2 cellular contexts compared by ENCODE assay signal in the genomic region with DNA sequence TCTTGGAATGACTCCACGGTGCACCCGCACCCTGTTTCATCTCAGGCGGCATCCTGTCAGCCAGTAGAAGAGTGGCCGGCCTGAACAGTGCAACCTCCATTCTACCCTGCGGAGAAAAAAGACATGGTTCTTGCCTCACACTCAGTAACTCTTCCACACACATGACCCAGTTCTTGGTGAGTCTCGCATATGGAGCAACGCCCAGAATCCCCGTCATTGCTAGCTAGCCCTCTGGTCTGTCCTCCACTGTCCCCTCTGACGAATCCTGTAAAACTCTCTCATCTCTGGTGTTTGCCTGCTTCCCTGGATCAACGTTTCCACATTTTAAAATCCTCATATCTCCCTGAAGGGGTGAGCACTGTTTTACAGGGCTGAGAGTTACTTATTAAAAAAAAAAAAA.
TF ChIP-seq lines count a peak whose summit lies in the region.

No MANE protein-coding gene starts in this region.

TF ChIP-seq in HepG2, 621 proteins besides CTCF, POLR2A, EP300 and RAD21:
- no peak for TF ChIP-seq ZNF510 (CRISPR knock-in tag; IDR thresholded peaks at IDR 0.05; ENCODE audit: low read depth)
- no peak for TF ChIP-seq ZNF891 (CRISPR knock-in tag; IDR thresholded peaks at IDR 0.05)
- TF ChIP-seq ZNF512 (CRISPR knock-in tag; IDR thresholded peaks at IDR 0.05): no peak
- TF ChIP-seq, protein P1, sequence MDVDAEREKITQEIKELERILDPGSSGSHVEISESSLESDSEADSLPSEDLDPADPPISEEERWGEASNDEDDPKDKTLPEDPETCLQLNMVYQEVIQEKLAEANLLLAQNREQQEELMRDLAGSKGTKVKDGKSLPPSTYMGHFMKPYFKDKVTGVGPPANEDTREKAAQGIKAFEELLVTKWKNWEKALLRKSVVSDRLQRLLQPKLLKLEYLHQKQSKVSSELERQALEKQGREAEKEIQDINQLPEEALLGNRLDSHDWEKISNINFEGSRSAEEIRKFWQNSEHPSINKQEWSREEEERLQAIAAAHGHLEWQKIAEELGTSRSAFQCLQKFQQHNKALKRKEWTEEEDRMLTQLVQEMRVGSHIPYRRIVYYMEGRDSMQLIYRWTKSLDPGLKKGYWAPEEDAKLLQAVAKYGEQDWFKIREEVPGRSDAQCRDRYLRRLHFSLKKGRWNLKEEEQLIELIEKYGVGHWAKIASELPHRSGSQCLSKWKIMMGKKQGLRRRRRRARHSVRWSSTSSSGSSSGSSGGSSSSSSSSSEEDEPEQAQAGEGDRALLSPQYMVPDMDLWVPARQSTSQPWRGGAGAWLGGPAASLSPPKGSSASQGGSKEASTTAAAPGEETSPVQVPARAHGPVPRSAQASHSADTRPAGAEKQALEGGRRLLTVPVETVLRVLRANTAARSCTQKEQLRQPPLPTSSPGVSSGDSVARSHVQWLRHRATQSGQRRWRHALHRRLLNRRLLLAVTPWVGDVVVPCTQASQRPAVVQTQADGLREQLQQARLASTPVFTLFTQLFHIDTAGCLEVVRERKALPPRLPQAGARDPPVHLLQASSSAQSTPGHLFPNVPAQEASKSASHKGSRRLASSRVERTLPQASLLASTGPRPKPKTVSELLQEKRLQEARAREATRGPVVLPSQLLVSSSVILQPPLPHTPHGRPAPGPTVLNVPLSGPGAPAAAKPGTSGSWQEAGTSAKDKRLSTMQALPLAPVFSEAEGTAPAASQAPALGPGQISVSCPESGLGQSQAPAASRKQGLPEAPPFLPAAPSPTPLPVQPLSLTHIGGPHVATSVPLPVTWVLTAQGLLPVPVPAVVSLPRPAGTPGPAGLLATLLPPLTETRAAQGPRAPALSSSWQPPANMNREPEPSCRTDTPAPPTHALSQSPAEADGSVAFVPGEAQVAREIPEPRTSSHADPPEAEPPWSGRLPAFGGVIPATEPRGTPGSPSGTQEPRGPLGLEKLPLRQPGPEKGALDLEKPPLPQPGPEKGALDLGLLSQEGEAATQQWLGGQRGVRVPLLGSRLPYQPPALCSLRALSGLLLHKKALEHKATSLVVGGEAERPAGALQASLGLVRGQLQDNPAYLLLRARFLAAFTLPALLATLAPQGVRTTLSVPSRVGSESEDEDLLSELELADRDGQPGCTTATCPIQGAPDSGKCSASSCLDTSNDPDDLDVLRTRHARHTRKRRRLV (CRISPR knock-in tag; IDR thresholded peaks at IDR 0.05): no peak
- TF ChIP-seq, protein P2, sequence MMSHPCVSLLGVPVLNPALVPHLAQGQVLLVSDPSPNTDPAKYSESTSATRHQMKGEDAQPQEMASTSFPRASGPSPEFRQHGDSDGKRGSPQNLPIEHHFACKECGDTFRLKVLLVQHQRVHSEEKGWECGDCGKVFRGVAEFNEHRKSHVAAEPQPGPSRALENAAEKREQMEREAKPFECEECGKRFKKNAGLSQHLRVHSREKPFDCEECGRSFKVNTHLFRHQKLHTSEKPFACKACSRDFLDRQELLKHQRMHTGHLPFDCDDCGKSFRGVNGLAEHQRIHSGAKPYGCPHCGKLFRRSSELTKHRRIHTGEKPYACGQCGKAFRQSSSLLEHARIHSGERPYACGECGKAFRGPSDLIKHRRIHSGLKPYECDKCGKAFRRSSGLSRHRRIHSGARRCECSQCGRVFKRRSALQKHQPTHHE (CRISPR knock-in tag; IDR thresholded peaks at IDR 0.05; ENCODE audit: borderline replicate concordance): no peak
- no peak for TF ChIP-seq ATF3 (CRISPR knock-in tag; IDR thresholded peaks at IDR 0.05)
- TF ChIP-seq SRSF4 (IDR thresholded peaks at IDR 0.05; ENCODE audit: low read depth, low read length, poor library complexity, severe bottlenecking): no peak
- TF ChIP-seq ZNF780A (CRISPR knock-in tag; IDR thresholded peaks at IDR 0.05): no peak
TF ChIP-seq in HepG2: peak in this region for 0.

TF ChIP-seq in WTC11, 78 proteins besides CTCF, POLR2A, EP300 and RAD21:
- TF ChIP-seq GTF2I (CRISPR knock-in tag; conservative IDR thresholded peaks at IDR 0.05) (no peak), NFE2L1 (CRISPR knock-in tag; IDR thresholded peaks at IDR 0.05) (no peak), ZNF423 (CRISPR knock-in tag; IDR thresholded peaks at IDR 0.05) (no peak), ZNF121 (CRISPR knock-in tag; IDR thresholded peaks at IDR 0.05) (no peak), NR3C1 (CRISPR knock-in tag; conservative IDR thresholded peaks at IDR 0.05; ENCODE audit: low read depth) (no peak), TP53 (CRISPR knock-in tag; IDR thresholded peaks at IDR 0.05) (no peak), ETV6 (CRISPR knock-in tag; IDR thresholded peaks at IDR 0.05) (no peak), IRF2 (CRISPR knock-in tag; IDR thresholded peaks at IDR 0.05; ENCODE audit: borderline replicate concordance, low read depth) (no peak), GABPB1 (CRISPR knock-in tag; IDR thresholded peaks at IDR 0.05) (no peak), SMAD3 (CRISPR knock-in tag; IDR thresholded peaks at IDR 0.05; ENCODE audit: borderline replicate concordance) (no peak), SMAD4 (CRISPR knock-in tag; IDR thresholded peaks at IDR 0.05) (no peak), SP1 (CRISPR knock-in tag; conservative IDR thresholded peaks at IDR 0.05) (no peak)
- TF ChIP-seq, protein P3, sequence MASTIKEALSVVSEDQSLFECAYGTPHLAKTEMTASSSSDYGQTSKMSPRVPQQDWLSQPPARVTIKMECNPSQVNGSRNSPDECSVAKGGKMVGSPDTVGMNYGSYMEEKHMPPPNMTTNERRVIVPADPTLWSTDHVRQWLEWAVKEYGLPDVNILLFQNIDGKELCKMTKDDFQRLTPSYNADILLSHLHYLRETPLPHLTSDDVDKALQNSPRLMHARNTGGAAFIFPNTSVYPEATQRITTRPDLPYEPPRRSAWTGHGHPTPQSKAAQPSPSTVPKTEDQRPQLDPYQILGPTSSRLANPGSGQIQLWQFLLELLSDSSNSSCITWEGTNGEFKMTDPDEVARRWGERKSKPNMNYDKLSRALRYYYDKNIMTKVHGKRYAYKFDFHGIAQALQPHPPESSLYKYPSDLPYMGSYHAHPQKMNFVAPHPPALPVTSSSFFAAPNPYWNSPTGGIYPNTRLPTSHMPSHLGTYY (CRISPR knock-in tag; IDR thresholded peaks at IDR 0.05): no peak
- TF ChIP-seq, protein P4, sequence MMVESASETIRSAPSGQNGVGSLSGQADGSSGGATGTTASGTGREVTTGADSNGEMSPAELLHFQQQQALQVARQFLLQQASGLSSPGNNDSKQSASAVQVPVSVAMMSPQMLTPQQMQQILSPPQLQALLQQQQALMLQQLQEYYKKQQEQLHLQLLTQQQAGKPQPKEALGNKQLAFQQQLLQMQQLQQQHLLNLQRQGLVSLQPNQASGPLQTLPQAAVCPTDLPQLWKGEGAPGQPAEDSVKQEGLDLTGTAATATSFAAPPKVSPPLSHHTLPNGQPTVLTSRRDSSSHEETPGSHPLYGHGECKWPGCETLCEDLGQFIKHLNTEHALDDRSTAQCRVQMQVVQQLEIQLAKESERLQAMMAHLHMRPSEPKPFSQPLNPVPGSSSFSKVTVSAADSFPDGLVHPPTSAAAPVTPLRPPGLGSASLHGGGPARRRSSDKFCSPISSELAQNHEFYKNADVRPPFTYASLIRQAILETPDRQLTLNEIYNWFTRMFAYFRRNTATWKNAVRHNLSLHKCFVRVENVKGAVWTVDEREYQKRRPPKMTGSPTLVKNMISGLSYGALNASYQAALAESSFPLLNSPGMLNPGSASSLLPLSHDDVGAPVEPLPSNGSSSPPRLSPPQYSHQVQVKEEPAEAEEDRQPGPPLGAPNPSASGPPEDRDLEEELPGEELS (CRISPR knock-in tag; IDR thresholded peaks at IDR 0.05): no peak
